ENCODE assay signal across 9 cellular contexts in the genomic region with DNA sequence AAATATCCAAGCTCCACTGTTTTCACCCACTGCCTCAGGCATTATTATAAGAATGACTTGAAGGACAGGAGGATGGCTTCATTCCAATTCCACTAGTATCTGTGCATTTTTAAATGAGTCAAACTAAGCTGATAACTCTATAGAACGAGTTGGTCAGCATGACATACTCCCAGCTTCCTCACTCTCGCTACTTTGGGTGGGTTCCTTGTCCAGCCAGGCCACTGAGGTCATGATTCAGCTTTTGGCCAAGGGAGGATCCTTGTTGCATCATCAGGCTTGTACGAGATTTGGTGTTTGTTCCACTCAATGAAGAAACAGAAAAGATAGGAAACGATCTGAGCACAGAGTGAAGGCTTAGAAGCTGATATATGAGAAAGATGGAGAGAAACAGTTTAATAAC. TPM values are rescaled to one million over a fixed set of nuclear protein-coding genes. Genes with fewer than 3 reads are reported as not detected.
DNase-seq lines count a peak whose midpoint lies in the region; FAIRE-seq and TF ChIP-seq lines count a peak whose summit lies in the region.
"Had no signal": no experiment of that assay in that cellular context is flagged by ENCODE, and none has a peak within 500 bp of the region (broad histone marks: within the 10 kb centered on the region; RNA-seq: fewer than 3 reads in every experiment).

No MANE protein-coding gene starts in this region.

- H3K9ac ChIP-seq in adipocyte (ENCODE audit: low read length) (peak overlapping the region; percentile 17), rectal smooth muscle tissue (ENCODE audit: low read length) (no peak overlapping the region)

- H3K9me3 ChIP-seq in adipocyte (ENCODE audit: control insufficient read depth, low read length): no peaks in the 10 kb centered on the region

- H3K4me1 ChIP-seq in adipocyte (ENCODE audit: control insufficient read depth, insufficient read depth, low read length) (peaks cover 64% of the 10 kb centered on the region), rectal smooth muscle tissue (ENCODE audit: control insufficient read depth, insufficient read depth, low read length) (peaks cover 28% of the 10 kb centered on the region)

- FAIRE-seq in GM12892 (lab: Jason Lieb, UNC): no peak

- H3K27me3 ChIP-seq in adipocyte (replicated peaks; ENCODE audit: control insufficient read depth, insufficient read depth, low read length) (no peaks in the 10 kb centered on the region), rectal smooth muscle tissue (ENCODE audit: control insufficient read depth, insufficient read depth, low read length) (no peaks in the 10 kb centered on the region)

- peak overlapping the region; percentile 14 for H3K4me3 ChIP-seq in adipocyte (ENCODE audit: low read length)
- H3K4me3 ChIP-seq in rectal smooth muscle tissue (ENCODE audit: low read length): no peak overlapping the region

- H3K36me3 ChIP-seq in adipocyte (ENCODE audit: control insufficient read depth, insufficient read depth, low read length, severe bottlenecking) (peaks cover 70% of the 10 kb centered on the region), rectal smooth muscle tissue (ENCODE audit: control insufficient read depth, insufficient read depth, low read length) (peaks cover 7% of the 10 kb centered on the region)

- peak; percentile 89 for DNase-seq in ELR (ENCODE audit: low read depth)
- DNase-seq in adipocyte (ENCODE audit: low read depth): peak; percentile 77
- DNase-seq in glomerular visceral epithelial cell (ENCODE audit: extremely low spot score): peak; percentile 69
- no peak for DNase-seq in GM12892 (ENCODE audit: insufficient read length)
- no peak for DNase-seq in midbrain (lab: John Stamatoyannopoulos, UW)
- no peak for DNase-seq in GM19238 (ENCODE audit: insufficient read length, low spot score)
- no peak for DNase-seq in NCI-H1694 treated with DMSO at 0.1 percent for 48 hours (lab: John Stamatoyannopoulos, UW)
- DNase-seq: CD8-positive, alpha-beta memory T cell had no signal

- peak overlapping the region; percentile 85 for H3K27ac ChIP-seq in rectal smooth muscle tissue (ENCODE audit: low read depth, low read length)

- no peak for TF ChIP-seq POLR2A in GM12892 (IDR thresholded peaks at IDR 0.05; ENCODE audit: low read depth, low read length)

RNA-seq across cellular contexts. Expression of a gene that starts 19.8 kb away (rescaled TPM):
- polyA plus RNA-seq in GM12892 (2012; ENCODE audit: missing spikeins): 21.0 TPM

Comparison
In these comparisons a context has a peak if more than half of its experiments do, and no peak if none do; other contexts are left out.
1. DNase-seq: peak in ELR (single experiment), adipocyte (single experiment) and glomerular visceral epithelial cell (single experiment); none in GM12892 (single experiment), midbrain (single experiment), GM19238 (single experiment) and NCI-H1694 treated with DMSO at 0.1 percent for 48 hours (single experiment).